1 cellular context compared by ENCODE assay signal in the genomic region with DNA sequence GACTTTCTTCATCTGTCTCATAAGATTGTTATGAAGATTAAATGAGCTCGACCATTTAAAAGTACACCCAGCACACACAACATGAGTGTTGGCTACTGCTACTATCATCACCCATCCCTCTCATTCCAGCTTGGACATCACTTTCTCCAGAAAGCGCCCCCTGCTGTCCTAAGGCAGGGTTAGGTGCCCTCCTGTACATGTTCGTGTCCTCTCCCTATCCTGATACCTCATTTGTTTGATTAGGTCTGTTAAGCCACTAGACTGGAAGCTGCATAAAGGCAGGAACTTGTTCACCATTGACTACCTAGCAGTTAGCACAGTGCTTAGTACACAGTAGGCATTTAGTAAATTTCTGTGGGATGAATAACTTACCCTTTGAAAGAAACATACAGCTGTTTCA.
TF ChIP-seq lines count a peak whose summit lies in the region.

No MANE protein-coding gene starts in this region.

TF ChIP-seq in SK-N-SH, 30 proteins besides CTCF, POLR2A, EP300 and RAD21 (continued from another document):
- TF ChIP-seq, protein P1, sequence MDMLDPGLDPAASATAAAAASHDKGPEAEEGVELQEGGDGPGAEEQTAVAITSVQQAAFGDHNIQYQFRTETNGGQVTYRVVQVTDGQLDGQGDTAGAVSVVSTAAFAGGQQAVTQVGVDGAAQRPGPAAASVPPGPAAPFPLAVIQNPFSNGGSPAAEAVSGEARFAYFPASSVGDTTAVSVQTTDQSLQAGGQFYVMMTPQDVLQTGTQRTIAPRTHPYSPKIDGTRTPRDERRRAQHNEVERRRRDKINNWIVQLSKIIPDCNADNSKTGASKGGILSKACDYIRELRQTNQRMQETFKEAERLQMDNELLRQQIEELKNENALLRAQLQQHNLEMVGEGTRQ (IDR thresholded peaks at IDR 0.05; ENCODE audit: borderline replicate concordance, low read depth, low read length), result no peak
- TF ChIP-seq SIN3A (IDR thresholded peaks at IDR 0.05; ENCODE audit: borderline replicate concordance, low read depth, low read length), result no peak
- TF ChIP-seq RXRA (IDR thresholded peaks at IDR 0.05; ENCODE audit: borderline replicate concordance, low read depth), result no peak
- TF ChIP-seq TAF1 (IDR thresholded peaks at IDR 0.05; ENCODE audit: borderline replicate concordance, low read depth, low read length), result no peak
- TF ChIP-seq, protein P2, sequence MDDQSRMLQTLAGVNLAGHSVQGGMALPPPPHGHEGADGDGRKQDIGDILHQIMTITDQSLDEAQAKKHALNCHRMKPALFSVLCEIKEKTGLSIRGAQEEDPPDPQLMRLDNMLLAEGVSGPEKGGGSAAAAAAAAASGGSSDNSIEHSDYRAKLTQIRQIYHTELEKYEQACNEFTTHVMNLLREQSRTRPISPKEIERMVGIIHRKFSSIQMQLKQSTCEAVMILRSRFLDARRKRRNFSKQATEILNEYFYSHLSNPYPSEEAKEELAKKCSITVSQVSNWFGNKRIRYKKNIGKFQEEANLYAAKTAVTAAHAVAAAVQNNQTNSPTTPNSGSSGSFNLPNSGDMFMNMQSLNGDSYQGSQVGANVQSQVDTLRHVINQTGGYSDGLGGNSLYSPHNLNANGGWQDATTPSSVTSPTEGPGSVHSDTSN (IDR thresholded peaks at IDR 0.05), result no peak
- no peak for TF ChIP-seq GABPA (IDR thresholded peaks at IDR 0.05; ENCODE audit: low read depth)
- TF ChIP-seq TCF12 (IDR thresholded peaks at IDR 0.05), result no peak
- TF ChIP-seq, protein P3, sequence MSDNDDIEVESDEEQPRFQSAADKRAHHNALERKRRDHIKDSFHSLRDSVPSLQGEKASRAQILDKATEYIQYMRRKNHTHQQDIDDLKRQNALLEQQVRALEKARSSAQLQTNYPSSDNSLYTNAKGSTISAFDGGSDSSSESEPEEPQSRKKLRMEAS (IDR thresholded peaks at IDR 0.05; ENCODE audit: low read depth), result no peak
